1 cellular context compared by ENCODE assay signal in genomic region chr1:95072532-95073419, GRCh38.
A peak's percentile ranks its signal among the peaks of the same experiment; 100 is the strongest.
TF ChIP-seq lines count a peak whose summit lies in the region.

TSS of gene ALG14 (minus strand) at chr1:95072951. CDS start at chr1:95072898, 53 bp downstream.

TF ChIP-seq in HepG2, 621 proteins besides CTCF, POLR2A, EP300 and RAD21 (continued from another document and continues in another):
- TF ChIP-seq ZNF639 (CRISPR knock-in tag; conservative IDR thresholded peaks at IDR 0.05), result no peak
- TF ChIP-seq ARNT2 (CRISPR knock-in tag; IDR thresholded peaks at IDR 0.05; ENCODE audit: low read depth), result peak; percentile 26; the same call in 1 of the 2 replicates
- no peak for TF ChIP-seq ZBTB46 (CRISPR knock-in tag; IDR thresholded peaks at IDR 0.05; ENCODE audit: borderline replicate concordance)
- no peak for TF ChIP-seq CSRNP1 (CRISPR knock-in tag; IDR thresholded peaks at IDR 0.05)
- no peak for TF ChIP-seq ZNF850 (CRISPR knock-in tag; conservative IDR thresholded peaks at IDR 0.05)
- no peak for TF ChIP-seq THRA (CRISPR knock-in tag; IDR thresholded peaks at IDR 0.05; ENCODE audit: borderline replicate concordance)
- peak; percentile 88 for TF ChIP-seq ELF4 (CRISPR knock-in tag; IDR thresholded peaks at IDR 0.05; ENCODE audit: borderline replicate concordance)
- TF ChIP-seq FOXO4 (CRISPR knock-in tag; conservative IDR thresholded peaks at IDR 0.05), result 0 out of 2 replicates have a peak, but pooled peaks have one; percentile 94
- TF ChIP-seq KDM4B (CRISPR knock-in tag; IDR thresholded peaks at IDR 0.05), result no peak
- peak; percentile 76 for TF ChIP-seq TAF1 (CRISPR knock-in tag; IDR thresholded peaks at IDR 0.05)
- TF ChIP-seq ZNF33B (CRISPR knock-in tag; IDR thresholded peaks at IDR 0.05), result no peak
- TF ChIP-seq DMAP1 (CRISPR knock-in tag; IDR thresholded peaks at IDR 0.05), result peak; percentile 81
- TF ChIP-seq PATZ1 (CRISPR knock-in tag; IDR thresholded peaks at IDR 0.05), result 0 out of 2 replicates have a peak, but pooled peaks have one; percentile 6
- TF ChIP-seq ZBTB10 (CRISPR knock-in tag; IDR thresholded peaks at IDR 0.05; ENCODE audit: borderline replicate concordance), result no peak
- no peak for TF ChIP-seq ZNF432 (CRISPR knock-in tag; IDR thresholded peaks at IDR 0.05; ENCODE audit: borderline replicate concordance)
- TF ChIP-seq NR2F6 (IDR thresholded peaks at IDR 0.05), result 0 out of 2 replicates have a peak, but pooled peaks have one; percentile 22
- TF ChIP-seq NR2F6 (CRISPR knock-in tag; IDR thresholded peaks at IDR 0.05), result peak; percentile 52
- no peak for TF ChIP-seq ZBTB4 (CRISPR knock-in tag; IDR thresholded peaks at IDR 0.05; ENCODE audit: borderline replicate concordance)
- TF ChIP-seq ZFAT (CRISPR knock-in tag; conservative IDR thresholded peaks at IDR 0.05), result no peak
- 0 out of 2 replicates have a peak, but pooled peaks have one; percentile 14 for TF ChIP-seq BCL6 (CRISPR knock-in tag; IDR thresholded peaks at IDR 0.05)
- peak; percentile 65; the same call in 1 of the 2 replicates for TF ChIP-seq KLF6 (CRISPR knock-in tag; IDR thresholded peaks at IDR 0.05)
- TF ChIP-seq MAFF (IDR thresholded peaks at IDR 0.05; ENCODE audit: low read depth, low read length), result no peak
- TF ChIP-seq GATAD2A (CRISPR knock-in tag; IDR thresholded peaks at IDR 0.05), result peak; percentile 54; the same call in 1 of the 2 replicates
- no peak; the same call in 1 of the 2 replicates for TF ChIP-seq ZNF761 (CRISPR knock-in tag; conservative IDR thresholded peaks at IDR 0.05)
- no peak for TF ChIP-seq ZKSCAN5 (CRISPR knock-in tag; IDR thresholded peaks at IDR 0.05)
- 0 out of 2 replicates have a peak, but pooled peaks have one; percentile 47 for TF ChIP-seq ZNF773 (CRISPR knock-in tag; IDR thresholded peaks at IDR 0.05; ENCODE audit: borderline replicate concordance)
- TF ChIP-seq KAT2B (IDR thresholded peaks at IDR 0.05; ENCODE audit: borderline replicate concordance, low read depth, low read length), result no peak
- TF ChIP-seq SALL1 (CRISPR knock-in tag; IDR thresholded peaks at IDR 0.05), result peak; percentile 85
- TF ChIP-seq ZNF17 (CRISPR knock-in tag; IDR thresholded peaks at IDR 0.05), result no peak
- TF ChIP-seq ZNF30 (CRISPR knock-in tag; IDR thresholded peaks at IDR 0.05), result no peak
- TF ChIP-seq ATF6 (CRISPR knock-in tag; conservative IDR thresholded peaks at IDR 0.05), result no peak
- peak; percentile 44; the same call in 1 of the 2 replicates for TF ChIP-seq HOXD1 (CRISPR knock-in tag; IDR thresholded peaks at IDR 0.05)
- TF ChIP-seq LCORL (IDR thresholded peaks at IDR 0.05), result no peak
- 0 out of 2 replicates have a peak, but pooled peaks have one; percentile 29 for TF ChIP-seq LCORL (CRISPR knock-in tag; IDR thresholded peaks at IDR 0.05)
- peak; percentile 86; the same call in 1 of the 2 replicates for TF ChIP-seq FOXK1 (CRISPR knock-in tag; IDR thresholded peaks at IDR 0.05; ENCODE audit: borderline replicate concordance, low read depth)
